In the genomic region with DNA sequence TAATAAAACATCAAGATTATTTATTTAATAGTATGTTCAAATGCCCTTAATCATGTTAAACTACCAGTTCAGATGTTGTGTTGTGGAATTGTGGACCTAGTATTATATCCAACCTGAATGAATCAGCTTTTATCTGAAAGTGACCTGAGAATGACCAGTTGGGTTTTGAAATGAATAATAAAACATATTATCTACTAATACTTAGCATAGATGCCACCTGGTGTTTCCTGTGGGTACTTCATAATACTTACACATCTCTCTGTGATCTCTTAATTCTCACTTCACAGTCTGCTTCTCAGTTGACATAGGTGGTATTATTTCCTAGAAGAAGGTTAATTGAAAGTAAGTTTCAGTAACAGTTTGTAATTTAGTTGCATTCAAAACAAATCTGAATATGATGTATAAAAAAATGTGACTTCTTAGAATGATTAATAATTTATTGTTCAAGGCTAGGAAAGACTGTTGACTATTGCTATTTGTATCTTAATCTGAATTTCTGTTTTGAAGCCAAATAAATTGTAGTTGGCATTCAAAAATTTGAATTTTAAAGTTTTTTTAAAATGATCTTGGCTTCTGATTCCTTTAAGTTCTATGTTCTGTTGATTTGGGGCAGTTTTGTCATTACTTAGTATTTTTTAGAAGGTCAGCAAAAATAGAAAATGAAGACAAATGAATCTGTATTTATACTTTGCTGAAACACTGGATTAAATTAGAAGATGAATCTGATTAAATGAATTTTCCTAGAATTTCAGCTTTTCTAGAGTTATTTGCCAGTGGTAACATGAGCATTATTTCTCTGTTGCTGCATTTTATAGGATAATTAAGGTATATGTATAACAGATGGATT, we compare ENCODE assay signal across 8 cellular contexts. TPM values are rescaled to one million over a fixed set of nuclear protein-coding genes. Genes with fewer than 3 reads are reported as not detected.
DNase-seq lines count a peak whose midpoint lies in the region; FAIRE-seq and TF ChIP-seq lines count a peak whose summit lies in the region.

No MANE protein-coding gene starts in this region.

- FAIRE-seq in kidney (lab: Jason Lieb, UNC): peak; percentile 87

- no peak overlapping the region for H3K27ac ChIP-seq in adrenal gland
- H3K27ac ChIP-seq in kidney (ENCODE audit: low read depth in 2 of 2, low read length in 2 of 2): no peak overlapping the region
- no peak overlapping the region for H3K27ac ChIP-seq in thyroid gland

- no peak overlapping the region for H3K4me3 ChIP-seq in GM12865 (ENCODE audit: low read depth, low read length)
- no peak overlapping the region for H3K4me3 ChIP-seq in HFF-Myc (replicated peaks; ENCODE audit: low read depth, low read length)
- H3K4me3 ChIP-seq in adrenal gland: no peak overlapping the region
- H3K4me3 ChIP-seq in kidney (ENCODE audit: low read length in 2 of 2): no peak overlapping the region
- no peak overlapping the region for H3K4me3 ChIP-seq in thyroid gland (replicated peaks in 1 of 3)

- H3K27me3 ChIP-seq in adrenal gland: no peaks in the 10 kb centered on the region
- no peaks in the 10 kb centered on the region for H3K27me3 ChIP-seq in thyroid gland

- H3K9ac ChIP-seq in kidney (ENCODE audit: low read length in 2 of 2): no peak overlapping the region

- H3K36me3 ChIP-seq in adrenal gland (replicated peaks in 1 of 2) (peaks cover 0 to 33% of the 10 kb centered on the region in 2 donors), kidney (ENCODE audit: control insufficient read depth in 1 of 2, insufficient read depth in 2 of 2, low read length in 2 of 2) (peaks cover 0 to 4% of the 10 kb centered on the region in 2 donors), thyroid gland (peaks cover 0 to 10% of the 10 kb centered on the region in 2 donors)

- H3K4me1 ChIP-seq in adrenal gland (replicated peaks in 1 of 2) (no peaks in the 10 kb centered on the region), kidney (ENCODE audit: control insufficient read depth in 1 of 2, insufficient read depth in 1 of 2, low read depth in 1 of 2, low read length in 2 of 2) (no peaks in the 10 kb centered on the region), thyroid gland (no peaks in the 10 kb centered on the region)

- TF ChIP-seq CTCF in GM12865 (IDR thresholded peaks at IDR 0.05; ENCODE audit: insufficient read depth, low read depth, low read length, missing control alignments) (peak; percentile 45), HFF-Myc (IDR thresholded peaks at IDR 0.05; ENCODE audit: low read depth, low read length, missing control alignments) (peak; percentile 34), adrenal gland (IDR thresholded peaks at IDR 0.05) (peak; percentile 42 to 82 (median 70)), kidney (IDR thresholded peaks at IDR 0.05; ENCODE audit: borderline replicate concordance, extremely low read depth, insufficient read depth) (peak; percentile 51), thyroid gland (IDR thresholded peaks at IDR 0.05) (peak in 4 of 6 experiments; percentile 16 to 63 (median 56))

- no peaks in the 10 kb centered on the region for H3K9me3 ChIP-seq in adrenal gland (replicated peaks in 1 of 3)
- no peaks in the 10 kb centered on the region for H3K9me3 ChIP-seq in kidney (ENCODE audit: control insufficient read depth in 1 of 2, low read length in 2 of 2)
- H3K9me3 ChIP-seq in thyroid gland: no peaks in the 10 kb centered on the region

- intact Hi-C loops in adrenal gland (cut with DNase I): loop anchor here (10.0 kb wide), 1 partner anchor 129 kb away; no protein-coding TSS in a partner anchor
- intact Hi-C loops in kidney (cut with DNase I): no loop called here
- intact Hi-C loops in thyroid gland (cut with DNase I): loop anchor here (10.0 kb wide), 1 partner anchor 129 kb away; no protein-coding TSS in a partner anchor

- TF ChIP-seq POLR2A in adrenal gland (IDR thresholded peaks at IDR 0.05) (no peak), thyroid gland (IDR thresholded peaks at IDR 0.05) (no peak)

- DNase-seq in AG20443 (ENCODE audit: low spot score) (peak; percentile 38), GM12865 (ENCODE audit: low read depth) (peak; percentile 79), HFF-Myc (ENCODE audit: extremely low read depth, low read depth) (peak; percentile 31), NCI-H1092 (lab: John Stamatoyannopoulos, UW) (peak; percentile 1), adrenal gland (peak in 4 of 7 donors; percentile 29 to 60 (median 37)), kidney (no peak), thyroid gland (no peak)
- DNase-seq in activated CD4-positive, alpha-beta T cell treated with anti-CD3 and anti-CD28 coated beads, Interleukin-2, amount 50 U/mL, for 4 hours: no peak

RNA-seq across cellular contexts. Expression of a gene that starts 48.2 kb away (rescaled TPM):
- total RNA-seq in adrenal gland: 10 to 100 TPM; 19.2 to 50.2 (median 24.2) TPM
- polyA plus RNA-seq in adrenal gland: 10 to 100 TPM in 1 of 3 donors, 1 to 10 TPM in 2; 2.1 to 33.5 (median 3.6) TPM
- total RNA-seq in kidney: 32.4 TPM
- polyA plus RNA-seq in kidney (ENCODE audit: insufficient read depth, low read depth, low replicate concordance): 4.6 TPM
- 100 to 1,000 TPM in 1 of 4 donors, 10 to 100 TPM in 3; 34.9 to 118 (median 54.8) TPM for total RNA-seq in thyroid gland

RNA-seq across cellular contexts. Expression of a gene that starts 49.5 kb away (rescaled TPM):
- total RNA-seq in adrenal gland: 10 to 100 TPM; 17.6 to 29.1 (median 23.6) TPM
- 10 to 100 TPM; 10.4 to 22.1 (median 12.8) TPM for polyA plus RNA-seq in adrenal gland
- 19.9 TPM for total RNA-seq in kidney
- 9.9 TPM for polyA plus RNA-seq in kidney (ENCODE audit: insufficient read depth, low read depth, low replicate concordance)
- 10 to 100 TPM; 20.0 to 36.7 (median 22.0) TPM for total RNA-seq in thyroid gland

RNA-seq across cellular contexts. Expression of a gene that starts 58.3 kb away (rescaled TPM):
- 10 to 100 TPM; 12.1 to 33.3 (median 23.7) TPM for total RNA-seq in adrenal gland
- 10 to 100 TPM in 2 of 3 donors, 1 to 10 TPM in 1; 6.0 to 31.8 (median 11.0) TPM for polyA plus RNA-seq in adrenal gland
- total RNA-seq in kidney: 36.1 TPM
- polyA plus RNA-seq in kidney (ENCODE audit: insufficient read depth, low read depth, low replicate concordance): 18.5 TPM
- total RNA-seq in thyroid gland: 10 to 100 TPM; 24.5 to 37.2 (median 32.2) TPM

Comparison
In these comparisons a context has a peak if more than half of its experiments do, and no peak if none do; other contexts are left out.
1. DNase-seq: peak in AG20443 (single experiment), GM12865 (single experiment), HFF-Myc (single experiment), NCI-H1092 (single experiment) and adrenal gland (4 of 7); none in kidney (single experiment), thyroid gland (0 of 2) and activated CD4-positive, alpha-beta T cell treated with anti-CD3 and anti-CD28 coated beads, Interleukin-2, amount 50 U/mL, for 4 hours (0 of 2).
2. Peak in every context shown above with its lines, with median percentiles within 50 percentile points of each other: CTCF ChIP-seq.